In the genomic region with DNA sequence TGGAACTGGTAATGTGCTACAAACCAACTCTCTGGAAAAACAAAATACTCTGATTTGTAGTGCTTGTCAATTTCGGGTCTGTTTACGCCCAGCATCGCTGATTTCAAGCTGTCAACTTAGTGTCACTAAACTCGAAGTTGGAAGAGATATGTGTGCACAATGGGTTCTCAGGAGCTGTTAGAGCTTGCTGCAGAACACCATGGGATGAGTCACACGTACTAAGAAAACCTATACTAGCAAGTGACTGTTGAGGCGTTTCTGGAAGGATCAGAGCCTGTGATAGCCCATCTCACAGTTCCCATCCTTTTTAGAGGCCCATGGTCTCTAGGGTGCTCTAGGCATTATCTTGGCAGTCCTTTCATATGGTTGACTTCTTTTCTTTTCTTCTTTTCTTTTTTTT, we compare ENCODE assay signal across 36 cellular contexts. TPM values are rescaled to one million over a fixed set of nuclear protein-coding genes. Genes with fewer than 3 reads are reported as not detected.
DNase-seq lines count a peak whose midpoint lies in the region; ATAC-seq, FAIRE-seq and TF ChIP-seq lines count a peak whose summit lies in the region.
"Had no signal": no experiment of that assay in that cellular context is flagged by ENCODE, and none has a peak within 500 bp of the region (broad histone marks: within the 10 kb centered on the region; RNA-seq: fewer than 3 reads in every experiment).

No MANE protein-coding gene starts in this region.

- WGBS in K562 (ENCODE audit: insufficient coverage, low coverage, missing lambda C conversion rate): 41% methylated on average over 6 of the region's 6 CpGs

- POLR2A ChIA-PET in K562 (lab: Yijun Ruan, JAX): interaction anchor here (0.6 to 3.9 kb wide), 8 partner anchors 8 to 231 kb away, joined by 3 to 18 read pairs (median 4); partner anchors contain the start of genes GMEB1 and RNU11

- peaks cover 5 to 13% of the 10 kb centered on the region in 2 experiments; a peak in 4 of 5 replicates for H3K4me1 ChIP-seq in K562 (replicated peaks in 1 of 2; ENCODE audit: control insufficient read depth in 2 of 2, insufficient read depth in 2 of 2, low read length in 2 of 2)
- H3K4me1 ChIP-seq: Caco-2, right lobe of liver, spleen had no signal

- peaks cover 29% of the 10 kb centered on the region for H3K36me3 ChIP-seq in K562 (ENCODE audit: control insufficient read depth, insufficient read depth, low read length)

- H3K4me3 ChIP-seq in K562: no peak overlapping the region
- H3K4me3 ChIP-seq: right lobe of liver, spleen had no signal

- TF ChIP-seq CTCF in K562 (IDR thresholded peaks at IDR 0.05 in 2 of 3, conservative IDR thresholded peaks at IDR 0.05 in 1 of 3; ENCODE audit: insufficient read depth in 2 of 3, low read depth in 1 of 3, low read length in 3 of 3): no peak

- peak; percentile 7 for DNase-seq in ELR (ENCODE audit: low read depth)
- DNase-seq in HPDE6-E6E7 (ENCODE audit: extremely low spot score): peak; percentile 31
- peak in 3 of 4 experiments; percentile 6 to 47 (median 11) for DNase-seq in K562 (ENCODE audit: extremely low read depth in 1 of 4, low spot score in 3 of 4)
- peak; percentile 47 for DNase-seq in iris pigment epithelial cell (ENCODE audit: low read depth)
- DNase-seq in stimulated activated CD4-positive, alpha-beta T cell treated with anti-CD3 and anti-CD28 coated beads, Interleukin-12 subunit alpha, Interleukin-12 subunit beta, amount 100 ng/mL, for 4 hours: no peak
- no peak for DNase-seq in SIG-M5 (lab: John Stamatoyannopoulos, UW)
- DNase-seq in NOMO-1 treated with DMSO at 0.1 percent for 48 hours (lab: John Stamatoyannopoulos, UW; ENCODE audit: unreplicated experiment): no peak
- DNase-seq: activated CD4-positive, alpha-beta memory T cell treated with anti-CD3 and anti-CD28 coated beads, Interleukin-2, amount 10 ng/mL, durations not matched to agents 7 days and 5 days; activated CD4-positive, CD25-positive, alpha-beta regulatory T cell treated with anti-CD3 and anti-CD28 coated beads, Interleukin-2, amount 50 U/mL, for 72 hours; activated naive CD4-positive, alpha-beta T cell treated with anti-CD3 and anti-CD28 coated beads, Interleukin-2, amount 50 U/mL, for 16 hours; Caco-2; cortex of kidney; DMS79 treated with DMSO at 0.1 percent for 48 hours; effector memory CD4-positive, alpha-beta T cell; erythroblast; GF-D8; GOT3; kidney; NCI-H1417 treated with DMSO at 0.1 percent for 48 hours; NCI-H2081 treated with DMSO at 0.1 percent for 48 hours; NCI-H2227 treated with DMSO at 0.1 percent for 48 hours; NCI-H526; right lobe of liver; Right ventricle myocardium superior; T-helper 17 cell; trophoblast cell had no signal

- TF ChIP-seq EP300 in K562 (IDR thresholded peaks at IDR 0.05; ENCODE audit: low read length): no peak

- H3K9me3 ChIP-seq in K562 (replicated peaks; ENCODE audit: control insufficient read depth, insufficient read depth, low read depth, low read length): no peaks in the 10 kb centered on the region
- H3K9me3 ChIP-seq: Caco-2, right lobe of liver, spleen had no signal

- H4K20me1 ChIP-seq in K562 (replicated peaks; ENCODE audit: control insufficient read depth, insufficient read depth, low read length): no peaks in the 10 kb centered on the region

- peak; percentile 51 for FAIRE-seq in K562 (lab: Jason Lieb, UNC)
- FAIRE-seq: kidney had no signal

- H3K27ac ChIP-seq in K562 (ENCODE audit: extremely low read depth, low read depth, low read length): no peak overlapping the region
- H3K27ac ChIP-seq: right lobe of liver, spleen had no signal

- no peak for TF ChIP-seq RAD21 in K562 (CRISPR knock-in tag; conservative IDR thresholded peaks at IDR 0.05 in 1 of 2, IDR thresholded peaks at IDR 0.05 in 1 of 2)

- no peaks in the 10 kb centered on the region for H3K9me1 ChIP-seq in K562 (ENCODE audit: control insufficient read depth, insufficient read depth, low read length)

- no peak overlapping the region for H2AFZ ChIP-seq in K562 (ENCODE audit: low read depth, low read length)

- CTCF ChIA-PET in K562 (lab: Yijun Ruan, JAX; ENCODE audit: low intra/inter-chr PET ratio): no interaction called here

- no peaks in the 10 kb centered on the region for H3K27me3 ChIP-seq in K562 (ENCODE audit: control insufficient read depth in 2 of 2, insufficient read depth in 2 of 2, low read length in 2 of 2)
- H3K27me3 ChIP-seq: right lobe of liver, spleen had no signal

- no peak; the same call in 2 of the 3 replicates for ATAC-seq in K562
- ATAC-seq: activated T-helper 17 cell treated with anti-CD3 and anti-CD28 coated beads, Interleukin-2, amount 50 U/mL, for 72 hours; right lobe of liver; T-helper 17 cell had no signal

- intact Hi-C loops in K562 (cut with micrococcal nuclease): no loop called here

- BruUV-seq in K562 (replicated peaks; lab: Mats Ljungman, UMichigan): no TSS peak

- in situ Hi-C loops in K562 (cut with MboI): no loop called here

- H3K4me2 ChIP-seq in K562 (ENCODE audit: insufficient read depth, low read length): no peak overlapping the region

- no peaks in the 10 kb centered on the region for H3K79me2 ChIP-seq in K562 (ENCODE audit: control insufficient read depth, insufficient read depth, low read length)

- H3K9ac ChIP-seq in K562 (ENCODE audit: insufficient read depth in 1 of 2, low read depth in 2 of 2, low read length in 2 of 2): no peak overlapping the region

- TF ChIP-seq POLR2A in K562 (conservative IDR thresholded peaks at IDR 0.05): no peak

RNA-seq across cellular contexts. Expression of gene GMEB1, which starts 14.3 kb away (rescaled TPM):
- total RNA-seq in K562 (2011; cell fraction: chromatin; rRNA removed; ENCODE audit: low replicate concordance): 15.9 and 16.7 TPM in 2 replicates
- 5.8 and 6.7 TPM in 2 replicates for total RNA-seq in K562 (2011; cell fraction: nucleolus; rRNA removed)
- total RNA-seq in K562 (2011; cell fraction: nucleoplasm; rRNA removed): 8.4 and 11.2 TPM in 2 replicates
- total RNA-seq in K562 (2014; rRNA removed) (6.6 and 7.3 TPM in 2 replicates), K562 (2014; rRNA removed; fragmentation: Illumina TruSeq; extraction: Trizol) (11.1 TPM in 2 replicates), K562 (2015; rRNA removed; fragmentation: Illumina TruSeq; extraction: Trizol) (7.9 and 8.4 TPM in 2 replicates), K562 (2021) (15.1 and 17.4 TPM in 2 replicates)
- polyA plus RNA-seq in K562 (2011; rRNA removed) (7.3 and 7.7 TPM in 2 replicates), K562 (2014; fragmentation: Illumina TruSeq; extraction: Trizol) (14.6 and 17.5 TPM in 2 replicates), K562 (2014; fragmentation: Nextera tagmentation; extraction: Ambion mirVana) (1 to 10 TPM; 8.5 TPM), K562 (2014; rRNA removed) (8.2 and 9.1 TPM in 2 replicates)
- 6.6 and 8.4 TPM in 2 replicates for polyA plus RNA-seq in K562 (2011; cell fraction: cytosol; rRNA removed)
- polyA plus RNA-seq in K562 (2011; cell fraction: nucleus; rRNA removed): 6.8 and 7.8 TPM in 2 replicates
- polyA plus RNA-seq in K562 (2012): 10.5 and 10.8 TPM in 2 replicates
- polyA minus RNA-seq in K562 (2011; rRNA and poly(A)+ RNA removed): 15.7 and 17.1 TPM in 2 replicates
- 8.1 and 9.6 TPM in 2 replicates for polyA minus RNA-seq in K562 (2011; cell fraction: cytosol; rRNA and poly(A)+ RNA removed)
- polyA minus RNA-seq in K562 (2011; cell fraction: nucleus; rRNA and poly(A)+ RNA removed): 1.8 and 5.2 TPM in 2 replicates

RNA-seq across cellular contexts. Expression of gene RNU11, which starts 34.4 kb away (rescaled TPM):
- not detected in 2 replicates for total RNA-seq in K562 (2011; cell fraction: chromatin; rRNA removed; ENCODE audit: low replicate concordance)
- total RNA-seq in K562 (2011; cell fraction: nucleolus; rRNA removed): not detected in 2 replicates
- not detected in 2 replicates for total RNA-seq in K562 (2011; cell fraction: nucleoplasm; rRNA removed)
- not detected in 2 replicates for total RNA-seq in K562 (2014; rRNA removed)
- not detected in 2 replicates for total RNA-seq in K562 (2014; rRNA removed; fragmentation: Illumina TruSeq; extraction: Trizol)
- not detected in 2 replicates for total RNA-seq in K562 (2015; rRNA removed; fragmentation: Illumina TruSeq; extraction: Trizol)
- not detected in 2 replicates for total RNA-seq in K562 (2021)
- polyA plus RNA-seq in K562 (2011; rRNA removed): not detected in 2 replicates
- not detected in 2 replicates for polyA plus RNA-seq in K562 (2011; cell fraction: cytosol; rRNA removed)
- polyA plus RNA-seq in K562 (2011; cell fraction: nucleus; rRNA removed): under 0.01 TPM in 1 of 2 replicates, not detected in the other
- polyA plus RNA-seq in K562 (2012): not detected in 2 replicates
- polyA plus RNA-seq in K562 (2014; fragmentation: Illumina TruSeq; extraction: Trizol): not detected in 2 replicates
- polyA plus RNA-seq in K562 (2014; fragmentation: Nextera tagmentation; extraction: Ambion mirVana): not detected
- polyA plus RNA-seq in K562 (2014; rRNA removed): not detected in 2 replicates
- polyA minus RNA-seq in K562 (2011; rRNA and poly(A)+ RNA removed): not detected in 2 replicates
- 413 and 1,241 TPM in 2 replicates for polyA minus RNA-seq in K562 (2011; cell fraction: cytosol; rRNA and poly(A)+ RNA removed)
- not detected in 2 replicates for polyA minus RNA-seq in K562 (2011; cell fraction: nucleus; rRNA and poly(A)+ RNA removed)
- total RNA-seq: activated CD4-positive, alpha-beta memory T cell treated with anti-CD3 and anti-CD28 coated beads, Interleukin-2, amount 10 ng/mL, durations not matched to agents 7 days and 5 days; activated T-helper 17 cell treated with anti-CD3 and anti-CD28 coated beads, Interleukin-2, amount 50 U/mL, for 72 hours; aorta; Caco-2; cardiac septum; fibroblast of villous mesenchyme; HT1080; kidney; lower leg skin; mesothelial cell of epicardium; progenitor cell of endocrine pancreas; right lobe of liver; Right ventricle myocardium superior; spleen; T-helper 17 cell had no signal
- polyA plus RNA-seq: aorta, CD14-positive monocyte, spleen had no signal

RNA-seq across cellular contexts. Expression of gene TAF12, which starts 40.0 kb away (rescaled TPM):
- 24.0 and 25.4 TPM in 2 replicates for total RNA-seq in K562 (2011; cell fraction: chromatin; rRNA removed; ENCODE audit: low replicate concordance)
- 18.0 and 20.3 TPM in 2 replicates for total RNA-seq in K562 (2011; cell fraction: nucleolus; rRNA removed)
- total RNA-seq in K562 (2011; cell fraction: nucleoplasm; rRNA removed): 27.7 and 36.2 TPM in 2 replicates
- 49.6 and 49.9 TPM in 2 replicates for total RNA-seq in K562 (2014; rRNA removed)
- total RNA-seq in K562 (2014; rRNA removed; fragmentation: Illumina TruSeq; extraction: Trizol): 43.2 and 46.4 TPM in 2 replicates
- 43.4 and 45.1 TPM in 2 replicates for total RNA-seq in K562 (2015; rRNA removed; fragmentation: Illumina TruSeq; extraction: Trizol)
- 31.6 and 33.3 TPM in 2 replicates for total RNA-seq in K562 (2021)
- polyA plus RNA-seq in K562 (2011; rRNA removed): 64.1 and 69.3 TPM in 2 replicates
- 30.6 and 50.2 TPM in 2 replicates for polyA plus RNA-seq in K562 (2011; cell fraction: cytosol; rRNA removed)
- polyA plus RNA-seq in K562 (2011; cell fraction: nucleus; rRNA removed): 17.4 and 29.2 TPM in 2 replicates
- 42.8 and 59.6 TPM in 2 replicates for polyA plus RNA-seq in K562 (2012)
- polyA plus RNA-seq in K562 (2014; fragmentation: Illumina TruSeq; extraction: Trizol): 44.2 and 53.0 TPM in 2 replicates
- polyA plus RNA-seq in K562 (2014; fragmentation: Nextera tagmentation; extraction: Ambion mirVana): 10 to 100 TPM; 77.8 to 89.0 TPM
- polyA plus RNA-seq in K562 (2014; rRNA removed): 50.5 and 68.4 TPM in 2 replicates
- polyA minus RNA-seq in K562 (2011; rRNA and poly(A)+ RNA removed): 46.5 and 54.0 TPM in 2 replicates
- 8.3 and 15.7 TPM in 2 replicates for polyA minus RNA-seq in K562 (2011; cell fraction: cytosol; rRNA and poly(A)+ RNA removed)
- 7.0 and 14.2 TPM in 2 replicates for polyA minus RNA-seq in K562 (2011; cell fraction: nucleus; rRNA and poly(A)+ RNA removed)

RNA-seq across cellular contexts. Expression of gene YTHDF2, which starts 53.9 kb away (rescaled TPM):
- total RNA-seq in K562 (2011; cell fraction: chromatin; rRNA removed; ENCODE audit: low replicate concordance): 126 and 137 TPM in 2 replicates
- total RNA-seq in K562 (2011; cell fraction: nucleolus; rRNA removed): 82.2 and 85.3 TPM in 2 replicates
- 85.5 and 90.5 TPM in 2 replicates for total RNA-seq in K562 (2011; cell fraction: nucleoplasm; rRNA removed)
- 48.2 and 76.6 TPM in 2 replicates for total RNA-seq in K562 (2014; rRNA removed)
- total RNA-seq in K562 (2014; rRNA removed; fragmentation: Illumina TruSeq; extraction: Trizol): 88.3 and 101 TPM in 2 replicates
- total RNA-seq in K562 (2015; rRNA removed; fragmentation: Illumina TruSeq; extraction: Trizol): 78.5 and 83.3 TPM in 2 replicates
- 111 and 114 TPM in 2 replicates for total RNA-seq in K562 (2021)
- polyA plus RNA-seq in K562 (2011; rRNA removed): 82.5 and 89.9 TPM in 2 replicates
- 71.0 and 71.9 TPM in 2 replicates for polyA plus RNA-seq in K562 (2011; cell fraction: cytosol; rRNA removed)
- 72.6 and 79.1 TPM in 2 replicates for polyA plus RNA-seq in K562 (2011; cell fraction: nucleus; rRNA removed)
- polyA plus RNA-seq in K562 (2012): 72.9 and 78.1 TPM in 2 replicates
- polyA plus RNA-seq in K562 (2014; fragmentation: Illumina TruSeq; extraction: Trizol): 91.5 and 97.8 TPM in 2 replicates
- 10 to 100 TPM; 41.0 to 47.2 TPM for polyA plus RNA-seq in K562 (2014; fragmentation: Nextera tagmentation; extraction: Ambion mirVana)
- 53.4 and 58.7 TPM in 2 replicates for polyA plus RNA-seq in K562 (2014; rRNA removed)
- polyA minus RNA-seq in K562 (2011; rRNA and poly(A)+ RNA removed): 116 and 160 TPM in 2 replicates
- 67.3 and 97.6 TPM in 2 replicates for polyA minus RNA-seq in K562 (2011; cell fraction: cytosol; rRNA and poly(A)+ RNA removed)
- 25.8 and 45.0 TPM in 2 replicates for polyA minus RNA-seq in K562 (2011; cell fraction: nucleus; rRNA and poly(A)+ RNA removed)

Comparison
In these comparisons a context has a peak if more than half of its experiments do, and no peak if none do; other contexts are left out.
1. DNase-seq: peak in ELR (single experiment), HPDE6-E6E7 (single experiment), K562 (3 of 4) and iris pigment epithelial cell (single experiment); none in stimulated activated CD4-positive, alpha-beta T cell treated with anti-CD3 and anti-CD28 coated beads, Interleukin-12 subunit alpha, Interleukin-12 subunit beta, amount 100 ng/mL, for 4 hours (single experiment), SIG-M5 (single experiment) and NOMO-1 treated with DMSO at 0.1 percent for 48 hours (single experiment).